In the genomic region with DNA sequence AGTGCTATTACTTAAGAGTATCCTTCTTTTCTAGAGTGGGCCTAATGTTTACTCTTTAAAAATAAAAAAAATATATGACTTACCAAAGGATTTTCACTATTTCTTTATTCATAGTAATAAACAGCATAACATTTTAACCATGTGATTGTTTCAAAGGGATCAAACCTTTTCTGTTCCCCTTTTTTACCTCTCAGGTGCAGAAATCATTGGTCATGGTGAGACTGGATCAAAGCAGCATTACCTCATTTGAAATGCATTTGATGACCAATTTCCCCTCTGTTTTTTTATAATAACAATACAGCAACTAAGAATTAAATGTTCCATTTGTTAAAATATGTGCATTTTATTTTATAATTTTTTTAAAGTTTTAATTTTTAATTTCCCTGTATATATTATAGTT, we compare ENCODE assay signal across 28 cellular contexts.
"Had no signal": no experiment of that assay in that cellular context is flagged by ENCODE, and none has a peak within 500 bp of the region (broad histone marks: within the 10 kb centered on the region; RNA-seq: fewer than 3 reads in every experiment).

No MANE protein-coding gene starts in this region.

- H3K4me3 ChIP-seq: left ventricle myocardium inferior, lung, neural progenitor cell, right atrium auricular region, right lobe of liver, smooth muscle cell, tibial nerve, uterus had no signal

- H3K36me3 Mint-ChIP-seq: immature natural killer cell; mesothelial cell of epicardium; naive B cell; natural killer cell; neural progenitor cell; stimulated activated memory B cell treated with anti-CD40 and anti-IgM and Interleukin-4, amounts not matched to agents 10 μg/mL and 1 μg/mL and 100 μg/mL, for 72 hours; type B pancreatic cell had no signal

- FAIRE-seq: islet of Langerhans had no signal

- H3K4me1 ChIP-seq: left ventricle myocardium inferior, neural progenitor cell, right atrium auricular region, right lobe of liver, tibial nerve, uterus had no signal

- H3K36me3 ChIP-seq: left ventricle myocardium inferior, neural progenitor cell, neutrophil, right atrium auricular region, right lobe of liver, tibial nerve, uterus had no signal

- H3K27ac ChIP-seq: left ventricle myocardium inferior, neural progenitor cell, neutrophil, right atrium auricular region, right lobe of liver, tibial nerve, uterus had no signal

- H3K4me2 ChIP-seq: neural progenitor cell, smooth muscle cell had no signal

- H3K9ac ChIP-seq: neural progenitor cell had no signal

- H3K27ac Mint-ChIP-seq: immature natural killer cell; mesothelial cell of epicardium; naive B cell; natural killer cell; nephron progenitor cell; neural progenitor cell; progenitor cell of endocrine pancreas; stimulated activated memory B cell treated with anti-CD40 and anti-IgM and Interleukin-4, amounts not matched to agents 10 μg/mL and 1 μg/mL and 100 μg/mL, for 72 hours; stimulated activated naive CD8-positive, alpha-beta T cell treated with anti-CD3 and anti-CD28 coated beads, Interleukin-15, amount 100 ng/mL, for 72 hours; type B pancreatic cell had no signal

- H2AFZ ChIP-seq: neural progenitor cell had no signal

- H3K9me3 ChIP-seq: left ventricle myocardium inferior, neutrophil, right atrium auricular region, right lobe of liver, uterus had no signal

- DNase-seq: immature natural killer cell; kidney; left ventricle myocardium inferior; mesendoderm; naive B cell; natural killer cell; nephron progenitor cell; occipital lobe; right lobe of liver; stimulated activated CD4-positive, alpha-beta T cell treated with anti-CD3 and anti-CD28 coated beads, Interleukin-1b, Interleukin-23, amount 100 ng/mL, for 48 hours; stimulated activated CD4-positive, alpha-beta T cell treated with anti-CD3 and anti-CD28 coated beads, Interleukin-2, amount 100 ng/mL, for 48 hours; stimulated activated CD4-positive, alpha-beta T cell treated with anti-CD3 and anti-CD28 coated beads, Interleukin-4, amount 100 ng/mL, for 4 hours; stimulated activated CD8-positive, alpha-beta memory T cell treated with anti-CD3 and anti-CD28 coated beads, Interleukin-4, amount 100 ng/mL, for 48 hours; stimulated activated naive CD4-positive, alpha-beta T cell treated with Interleukin-2 at 50 U/mL for 16 hours; stimulated activated naive CD8-positive, alpha-beta T cell treated with anti-CD3 and anti-CD28 coated beads, Interleukin-15, amount 100 ng/mL, for 72 hours; substantia nigra; uterus had no signal

- H3K4me3 Mint-ChIP-seq: immature natural killer cell; mesothelial cell of epicardium; naive B cell; natural killer cell; nephron progenitor cell; neural progenitor cell; stimulated activated memory B cell treated with anti-CD40 and anti-IgM and Interleukin-4, amounts not matched to agents 10 μg/mL and 1 μg/mL and 100 μg/mL, for 72 hours; stimulated activated naive CD8-positive, alpha-beta T cell treated with anti-CD3 and anti-CD28 coated beads, Interleukin-15, amount 100 ng/mL, for 72 hours; type B pancreatic cell had no signal

- H3K4me1 Mint-ChIP-seq: immature natural killer cell; mesothelial cell of epicardium; naive B cell; natural killer cell; nephron progenitor cell; neural progenitor cell; stimulated activated memory B cell treated with anti-CD40 and anti-IgM and Interleukin-4, amounts not matched to agents 10 μg/mL and 1 μg/mL and 100 μg/mL, for 72 hours; stimulated activated naive CD8-positive, alpha-beta T cell treated with anti-CD3 and anti-CD28 coated beads, Interleukin-15, amount 100 ng/mL, for 72 hours had no signal

- H3K27me3 Mint-ChIP-seq: naive B cell; progenitor cell of endocrine pancreas; stimulated activated memory B cell treated with anti-CD40 and anti-IgM and Interleukin-4, amounts not matched to agents 10 μg/mL and 1 μg/mL and 100 μg/mL, for 72 hours; stimulated activated naive CD8-positive, alpha-beta T cell treated with anti-CD3 and anti-CD28 coated beads, Interleukin-15, amount 100 ng/mL, for 72 hours had no signal

- ATAC-seq: natural killer cell; right lobe of liver; stimulated activated memory B cell treated with anti-CD40 and anti-IgM and Interleukin-4, amounts not matched to agents 10 μg/mL and 1 μg/mL and 100 μg/mL, for 72 hours; stimulated activated naive CD8-positive, alpha-beta T cell treated with anti-CD3 and anti-CD28 coated beads, Interleukin-15, amount 100 ng/mL, for 72 hours had no signal

- H3K9me3 Mint-ChIP-seq: mesothelial cell of epicardium; nephron progenitor cell; neural progenitor cell; stimulated activated naive CD8-positive, alpha-beta T cell treated with anti-CD3 and anti-CD28 coated beads, Interleukin-15, amount 100 ng/mL, for 72 hours; type B pancreatic cell had no signal

- H3K27me3 ChIP-seq: neural progenitor cell, neutrophil, right atrium auricular region, right lobe of liver, tibial nerve, uterus had no signal
